Comparison of ENCODE assay signal across 26 cellular contexts in genomic region chr1:20584890-20585289, GRCh38. TPM values are rescaled to one million over a fixed set of nuclear protein-coding genes. Genes with fewer than 3 reads are reported as not detected.
DNase-seq lines count a peak whose midpoint lies in the region; TF ChIP-seq lines count a peak whose summit lies in the region.
"Had no signal": no experiment of that assay in that cellular context is flagged by ENCODE, and none has a peak within 500 bp of the region (broad histone marks: within the 10 kb centered on the region; RNA-seq: fewer than 3 reads in every experiment).

No MANE protein-coding gene starts in this region.

- TF ChIP-seq CTCF in H9 (conservative IDR thresholded peaks at IDR 0.05) (no peak), choroid plexus epithelial cell (conservative IDR thresholded peaks at IDR 0.05; ENCODE audit: low read depth, low read length) (no peak), prostate gland (IDR thresholded peaks at IDR 0.05) (no peak)

- H3K9me3 Mint-ChIP-seq in H9: no peaks in the 10 kb centered on the region; a peak in 2 of 5 replicates
- H3K9me3 Mint-ChIP-seq: activated CD4-positive, alpha-beta memory T cell treated with anti-CD3 and anti-CD28 coated beads for 36 hours; activated naive CD4-positive, alpha-beta T cell treated with anti-CD3 and anti-CD28 coated beads, Interleukin-2, amount 10 ng/mL, durations not matched to agents 7 days and 5 days; activated T-cell treated with anti-CD3 and anti-CD28 coated beads, Interleukin-2, amount 50 U/mL, for 24 hours; nephron progenitor cell; stimulated activated naive CD8-positive, alpha-beta T cell treated with anti-CD3 and anti-CD28 coated beads, Interleukin-15, amount 100 ng/mL, for 72 hours had no signal

- peaks cover 12% of the 10 kb centered on the region for H3K27me3 Mint-ChIP-seq in H9 (ENCODE audit: low read depth)

- H3K18ac ChIP-seq in H9 (ENCODE audit: insufficient read length, low read depth, low read length): no peak overlapping the region

- H2AK5ac ChIP-seq in H9 (ENCODE audit: insufficient read length, low read length): no peak overlapping the region

- H4K91ac ChIP-seq in H9 (ENCODE audit: insufficient read length, low read depth, low read length): no peak overlapping the region

- H3K36me3 ChIP-seq in prostate gland: no peaks in the 10 kb centered on the region
- H3K36me3 ChIP-seq: colonic mucosa, transverse colon had no signal

- no peaks in the 10 kb centered on the region for H3K79me1 ChIP-seq in H9 (ENCODE audit: insufficient read depth, low read depth, low read length, poor library complexity, severe bottlenecking)

- H3K4me2 ChIP-seq in H9 (ENCODE audit: insufficient read depth, insufficient read length, low read length): no peak overlapping the region
- H3K4me2 ChIP-seq: KMS-11 had no signal

- H2BK120ac ChIP-seq in H9 (ENCODE audit: low read depth, low read length, poor library complexity, severe bottlenecking): no peak overlapping the region

- H3K27me3 ChIP-seq in H9 (ENCODE audit: insufficient read depth, low read length) (no peaks in the 10 kb centered on the region), prostate gland (replicated peaks; ENCODE audit: insufficient read depth) (peaks cover 4% of the 10 kb centered on the region)
- H3K27me3 ChIP-seq: colonic mucosa had no signal

- H3K23me2 ChIP-seq in H9 (ENCODE audit: insufficient read length, low read depth, low read length, poor library complexity, severe bottlenecking): no peaks in the 10 kb centered on the region

- H3K27ac Mint-ChIP-seq in H9: peak overlapping the region in 2 of 3 experiments; percentile 19 to 44; a peak in 2 of 7 replicates
- H3K27ac Mint-ChIP-seq: activated CD4-positive, alpha-beta memory T cell treated with anti-CD3 and anti-CD28 coated beads for 36 hours; activated naive CD4-positive, alpha-beta T cell treated with anti-CD3 and anti-CD28 coated beads, Interleukin-2, amount 10 ng/mL, durations not matched to agents 7 days and 5 days; activated T-cell treated with anti-CD3 and anti-CD28 coated beads, Interleukin-2, amount 50 U/mL, for 24 hours; nephron progenitor cell; stimulated activated naive CD8-positive, alpha-beta T cell treated with anti-CD3 and anti-CD28 coated beads, Interleukin-15, amount 100 ng/mL, for 72 hours had no signal

- H3K79me2 ChIP-seq in H9 (ENCODE audit: insufficient read depth, low read length): no peaks in the 10 kb centered on the region

- DNase-seq in H9: peak; percentile 59
- peak; percentile 61 for DNase-seq in NCI-H226
- DNase-seq in choroid plexus epithelial cell (ENCODE audit: low read depth): peak; percentile 30
- peak; percentile 50 for DNase-seq in myocyte (ENCODE audit: low read depth)
- no peak for DNase-seq in NCI-H446 treated with DMSO at 0.1 percent for 48 hours (lab: John Stamatoyannopoulos, UW)
- DNase-seq in prostate gland (ENCODE audit: low spot score): no peak
- DNase-seq in activated naive CD4-positive, alpha-beta T cell (lab: John Stamatoyannopoulos, UW): no peak
- DNase-seq: activated CD4-positive, alpha-beta memory T cell treated with anti-CD3 and anti-CD28 coated beads for 36 hours; activated naive CD4-positive, alpha-beta T cell treated with anti-CD3 and anti-CD28 coated beads, Interleukin-2, amount 10 ng/mL, durations not matched to agents 7 days and 5 days; activated T-cell treated with anti-CD3 and anti-CD28 coated beads, Interleukin-2, amount 50 U/mL, for 24 hours; Calu3; colonic mucosa; midbrain; NCI-H1092 treated with DMSO at 0.1 percent for 48 hours; NCI-H2107; NCI-H526 treated with DMSO at 0.1 percent for 48 hours; nephron progenitor cell; SIG-M5; small intestine; stimulated activated CD4-positive, alpha-beta T cell treated with anti-CD3 and anti-CD28 coated beads, Interleukin-2, amount 100 ng/mL, for 48 hours; stimulated activated naive CD8-positive, alpha-beta T cell treated with anti-CD3 and anti-CD28 coated beads, Interleukin-15, amount 100 ng/mL, for 72 hours; transverse colon had no signal

- peaks cover 2% of the 10 kb centered on the region for H4K20me1 ChIP-seq in H9 (ENCODE audit: control insufficient read depth, insufficient read depth, insufficient read length)

- no peak overlapping the region for H3T11ph ChIP-seq in H9 (ENCODE audit: low read length)

- H3K4me1 Mint-ChIP-seq in H9: peaks cover 22 to 26% of the 10 kb centered on the region in 2 experiments

- no peak overlapping the region for H3K4ac ChIP-seq in H9 (ENCODE audit: low read depth, low read length)

- H3K36me3 Mint-ChIP-seq in H9 (ENCODE audit: insufficient read depth in 1 of 3, low read depth in 3 of 3): no peaks in the 10 kb centered on the region
- H3K36me3 Mint-ChIP-seq: activated CD4-positive, alpha-beta memory T cell treated with anti-CD3 and anti-CD28 coated beads for 36 hours; activated naive CD4-positive, alpha-beta T cell treated with anti-CD3 and anti-CD28 coated beads, Interleukin-2, amount 10 ng/mL, durations not matched to agents 7 days and 5 days had no signal

- no peak overlapping the region for H2BK5ac ChIP-seq in H9 (ENCODE audit: insufficient read length, low read length)

- no peak overlapping the region for H2AFZ ChIP-seq in H9 (ENCODE audit: low read length)

- intact Hi-C loops in prostate gland (cut with DNase I): no loop called here

- H4K8ac ChIP-seq in H9 (replicated peaks; ENCODE audit: insufficient read length, low read depth, low read length): no peak overlapping the region

- no peak overlapping the region for H4K5ac ChIP-seq in H9 (ENCODE audit: insufficient read length, low read depth, low read length)

- H3K9ac ChIP-seq in H9 (ENCODE audit: extremely low read depth, insufficient read length, low read length): no peak overlapping the region
- H3K9ac ChIP-seq: KMS-11 had no signal

- WGBS in H9 (ENCODE audit: extremely low coverage, insufficient read length, low lambda C conversion rate): no CpG with 5 or more reads among the region's 2 CpGs
- WGBS in prostate gland: 70% methylated on average over 2 of the region's 2 CpGs

- no peak overlapping the region for H2BK12ac ChIP-seq in H9 (ENCODE audit: insufficient read length, low read depth, low read length)

- H3K4me3 ChIP-seq in choroid plexus epithelial cell (ENCODE audit: low read depth, low read length): no peak overlapping the region
- H3K4me3 ChIP-seq in prostate gland: no peak overlapping the region
- H3K4me3 ChIP-seq: colonic mucosa, transverse colon had no signal

- no peak overlapping the region for H3K4me3 Mint-ChIP-seq in H9
- H3K4me3 Mint-ChIP-seq: activated CD4-positive, alpha-beta memory T cell treated with anti-CD3 and anti-CD28 coated beads for 36 hours; activated naive CD4-positive, alpha-beta T cell treated with anti-CD3 and anti-CD28 coated beads, Interleukin-2, amount 10 ng/mL, durations not matched to agents 7 days and 5 days; activated T-cell treated with anti-CD3 and anti-CD28 coated beads, Interleukin-2, amount 50 U/mL, for 24 hours; nephron progenitor cell; stimulated activated naive CD8-positive, alpha-beta T cell treated with anti-CD3 and anti-CD28 coated beads, Interleukin-15, amount 100 ng/mL, for 72 hours had no signal

- no peaks in the 10 kb centered on the region for H3K4me1 ChIP-seq in H9 (ENCODE audit: insufficient read depth, low read length)
- no peaks in the 10 kb centered on the region for H3K4me1 ChIP-seq in prostate gland (replicated peaks)
- H3K4me1 ChIP-seq: colonic mucosa had no signal

- no peak overlapping the region for H3K14ac ChIP-seq in H9 (ENCODE audit: insufficient read depth, low read length)

- no peaks in the 10 kb centered on the region for H3K9me3 ChIP-seq in H9 (ENCODE audit: control insufficient read depth, low read depth, low read length)
- no peaks in the 10 kb centered on the region for H3K9me3 ChIP-seq in prostate gland
- H3K9me3 ChIP-seq: colonic mucosa, transverse colon had no signal

- no peak for TF ChIP-seq POLR2A in prostate gland (IDR thresholded peaks at IDR 0.05)

- H3K56ac ChIP-seq in H9 (ENCODE audit: insufficient read length, low read depth, low read length): no peak overlapping the region

- H3K23ac ChIP-seq in H9 (ENCODE audit: insufficient read length, low read depth, low read length): no peak overlapping the region

- H3K27ac ChIP-seq in H9 (ENCODE audit: insufficient read length, low read depth, low read length): no peak overlapping the region
- H3K27ac ChIP-seq in prostate gland: no peak overlapping the region
- H3K27ac ChIP-seq: colonic mucosa, KMS-11, transverse colon had no signal

- H2BK20ac ChIP-seq in H9 (ENCODE audit: low read depth, low read length, poor library complexity, severe bottlenecking): no peak overlapping the region

- no peak overlapping the region for H2BK15ac ChIP-seq in H9 (ENCODE audit: low read depth, low read length)

RNA-seq across cellular contexts. Expression of gene CDA, which starts 4.0 kb away (rescaled TPM):
- total RNA-seq in H9 (2021): 6.5 and 7.0 TPM in 2 replicates
- total RNA-seq in myocyte: 0.16 TPM in 1 of 2 replicates, not detected in the other
- polyA plus RNA-seq in myocyte (2012): 3.4 TPM
- total RNA-seq in prostate gland: under 1 TPM in 1 of 2 donors, not detected in 1; 0.59 TPM
- total RNA-seq: activated CD4-positive, alpha-beta memory T cell treated with anti-CD3 and anti-CD28 coated beads for 36 hours; OCI-LY7; T-helper 1 cell treated with Interleukin-12 subunit alpha and Interleukin-12 subunit beta and Interleukin-4 antibody, amounts not matched to agents 30 ng/mL and 1 ng/mL, for 36 hours had no signal

RNA-seq across cellular contexts. Expression of gene FAM43B, which starts 32.5 kb away (rescaled TPM):
- 0.20 and 0.22 TPM in 2 replicates for total RNA-seq in H9 (2021)
- 0.08 TPM in 1 of 2 replicates, not detected in the other for total RNA-seq in myocyte
- 0.19 TPM for polyA plus RNA-seq in myocyte (2012)
- under 1 TPM; 0.68 to 0.85 TPM for total RNA-seq in prostate gland
- total RNA-seq: activated CD4-positive, alpha-beta memory T cell treated with anti-CD3 and anti-CD28 coated beads for 36 hours; Calu3; OCI-LY7; T-helper 1 cell treated with Interleukin-12 subunit alpha and Interleukin-12 subunit beta and Interleukin-4 antibody, amounts not matched to agents 30 ng/mL and 1 ng/mL, for 36 hours; transverse colon had no signal
- polyA plus RNA-seq: BJ had no signal

RNA-seq across cellular contexts. Expression of gene PINK1, which starts 48.4 kb away (rescaled TPM):
- total RNA-seq in H9 (2021): 17.0 and 18.2 TPM in 2 replicates
- 115 and 127 TPM in 2 replicates for total RNA-seq in myocyte
- 130 TPM for polyA plus RNA-seq in myocyte (2012)
- 100 to 1,000 TPM; 115 to 136 TPM for total RNA-seq in prostate gland

Comparison
In these comparisons a context has a peak if more than half of its experiments do, and no peak if none do; other contexts are left out.
1. DNase-seq: peak in H9 (single experiment), NCI-H226 (single experiment), choroid plexus epithelial cell (single experiment) and myocyte (single experiment); none in NCI-H446 treated with DMSO at 0.1 percent for 48 hours (single experiment), prostate gland (single experiment) and activated naive CD4-positive, alpha-beta T cell (0 of 4).